14 cellular contexts compared by ENCODE assay signal in the genomic region with DNA sequence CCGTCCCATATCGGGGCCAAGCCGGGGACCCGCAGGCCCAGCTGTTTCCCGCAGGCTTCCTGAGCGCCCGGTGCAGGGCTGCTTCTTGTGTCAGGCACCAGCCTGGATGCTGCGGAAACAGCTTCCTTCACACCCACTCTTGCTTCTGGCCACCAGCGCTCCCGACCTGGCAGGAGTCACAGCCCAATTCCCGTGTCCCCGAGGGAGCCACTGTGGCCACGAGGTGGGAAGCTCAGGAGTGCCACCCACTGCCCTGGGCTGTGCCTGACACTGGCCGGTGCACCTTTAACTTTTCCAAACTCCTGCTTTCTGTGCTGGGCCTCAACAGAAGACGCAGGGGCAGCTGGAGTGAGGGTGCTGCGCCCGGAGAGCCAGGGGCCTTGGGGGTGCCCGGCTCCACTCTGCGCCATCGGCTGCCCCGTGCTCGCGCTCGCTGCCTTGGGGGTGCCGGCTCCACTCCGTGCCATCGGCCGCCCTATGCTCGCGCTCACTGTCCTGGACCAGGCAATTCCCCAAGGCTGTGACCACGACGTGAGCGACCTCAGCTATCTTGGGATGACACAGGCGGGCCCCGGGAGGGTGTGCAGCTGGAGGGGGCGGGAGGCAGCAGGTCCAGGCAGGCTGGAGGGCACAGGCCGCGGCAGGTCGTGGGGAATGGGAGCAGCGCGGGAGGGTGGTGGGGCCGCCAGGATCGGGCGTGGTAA. TPM values are rescaled to one million over a fixed set of nuclear protein-coding genes. Genes with fewer than 3 reads are reported as not detected.
"Had no signal": no experiment of that assay in that cellular context is flagged by ENCODE, and none has a peak within 500 bp of the region (broad histone marks: within the 10 kb centered on the region; RNA-seq: fewer than 3 reads in every experiment).

No MANE protein-coding gene starts in this region.

- H3K9me3 ChIP-seq: tibial artery had no signal

- H3K27ac ChIP-seq: tibial artery had no signal

- H3K4me3 ChIP-seq: lung, tibial artery had no signal

- DNase-seq: activated CD4-positive, alpha-beta T cell treated with anti-CD3 and anti-CD28 coated beads, Interleukin-2, amount 10 ng/mL, durations not matched to agents 7 days and 5 days; activated effector memory CD4-positive, alpha-beta T cell treated with Interleukin-2 at 50 U/mL for 16 hours; activated T-cell treated with anti-CD3 and anti-CD28 coated beads, Interleukin-2, amount 50 U/mL, for 1 hour; cerebellar nuclear complex; hypothalamus; kidney glomerular epithelial cell; naive thymus-derived CD4-positive, alpha-beta T cell; posterior cingulate gyrus; small intestine; T-helper 1 cell; tibial artery had no signal

- ATAC-seq: WTC11 had no signal

- H3K27me3 ChIP-seq: tibial artery had no signal

- FAIRE-seq: small intestine had no signal

RNA-seq across cellular contexts. Expression of gene CYP2W1, which starts 29.6 kb away (rescaled TPM):
- total RNA-seq: activated CD4-positive, alpha-beta T cell treated with anti-CD3 and anti-CD28 coated beads, Interleukin-2, amount 10 ng/mL, durations not matched to agents 7 days and 5 days; epithelial cell of proximal tubule; naive thymus-derived CD4-positive, alpha-beta T cell; WTC11 had no signal
- polyA plus RNA-seq: naive thymus-derived CD4-positive, alpha-beta T cell had no signal
